24 cellular contexts compared by ENCODE assay signal in the genomic region with DNA sequence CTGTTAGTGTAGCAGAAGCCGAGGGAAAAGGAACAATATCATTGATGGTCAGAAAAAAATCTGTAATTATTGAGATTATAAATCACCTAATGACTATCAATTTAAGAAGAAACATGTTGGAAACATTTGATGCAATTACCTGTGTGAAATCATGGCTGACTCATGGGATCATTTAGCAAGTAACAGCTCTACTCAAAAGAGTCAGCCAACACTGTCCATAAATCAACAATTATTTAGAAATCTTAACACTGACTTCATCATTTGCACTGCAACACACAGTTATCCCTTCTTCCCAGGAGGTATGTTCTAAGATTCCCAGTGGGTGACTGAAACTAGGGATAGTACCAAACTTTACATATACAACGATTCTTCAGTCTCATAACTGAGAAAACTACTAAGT.
DNase-seq lines count a peak whose midpoint lies in the region; ATAC-seq, FAIRE-seq and TF ChIP-seq lines count a peak whose summit lies in the region.
"Had no signal": no experiment of that assay in that cellular context is flagged by ENCODE, and none has a peak within 500 bp of the region (broad histone marks: within the 10 kb centered on the region; RNA-seq: fewer than 3 reads in every experiment).

No MANE protein-coding gene starts in this region.

- H3K36me3 Mint-ChIP-seq in MCF 10A (ENCODE audit: insufficient read depth, unreplicated experiment), result no peaks in the 10 kb centered on the region
- H3K36me3 Mint-ChIP-seq: CD8-positive, alpha-beta T cell had no signal

- H3K4me1 Mint-ChIP-seq in MCF 10A (ENCODE audit: insufficient read depth, unreplicated experiment), result no peaks in the 10 kb centered on the region
- H3K4me1 Mint-ChIP-seq: B cell had no signal

- intact Hi-C loops in MCF 10A (cut with micrococcal nuclease) (no loop called here), breast epithelium (cut with DNase I; ENCODE audit: low total_unique reads) (loop anchor here (5.0 kb wide), 1 partner anchor 121 kb away; no protein-coding TSS in a partner anchor)

- no peak overlapping the region for H3K27ac ChIP-seq in breast epithelium
- H3K27ac ChIP-seq: 22Rv1; A549; BLaER1 treated with 17β-estradiol and CSF1 and Interleukin-3, amounts not matched to agents 10 nM and 100 nM; C4-2B had no signal

- H3K4me3 ChIP-seq in breast epithelium, result no peak overlapping the region
- H3K4me3 ChIP-seq in bronchial epithelial cell (ENCODE audit: low read depth, low read length), result no peak overlapping the region
- H3K4me3 ChIP-seq in fibroblast of mammary gland (ENCODE audit: control insufficient read depth, low read depth, low read length), result no peak overlapping the region
- H3K4me3 ChIP-seq: A549; BLaER1 treated with 17β-estradiol and CSF1 and Interleukin-3, amounts not matched to agents 10 nM and 100 nM had no signal

- H3K27me3 Mint-ChIP-seq in MCF 10A (ENCODE audit: insufficient read depth, unreplicated experiment), result peaks cover 12% of the 10 kb centered on the region

- POLR2A ChIA-PET in MCF 10A (lab: Yijun Ruan, JAX), result no interaction called here

- no TSS peak for BruUV-seq in MCF 10A (replicated peaks; lab: Mats Ljungman, UMichigan)

- no peak overlapping the region for H3K27ac Mint-ChIP-seq in MCF 10A (ENCODE audit: low read depth, unreplicated experiment)
- H3K27ac Mint-ChIP-seq: B cell; CD4-positive, alpha-beta T cell; CD8-positive, alpha-beta T cell had no signal

- DNase-seq in MCF 10A (ENCODE audit: unreplicated experiment), result peak; percentile 34
- DNase-seq in breast epithelium (ENCODE audit: low spot score in 2 of 2), result no peak
- peak; percentile 62 for DNase-seq in amniotic epithelial cell (ENCODE audit: low read depth)
- peak; percentile 50 for DNase-seq in bronchial epithelial cell (ENCODE audit: low read depth)
- peak; percentile 51 for DNase-seq in fibroblast of mammary gland (ENCODE audit: low read depth)
- DNase-seq in SW480 (ENCODE audit: low spot score), result no peak
- DNase-seq in anterior cingulate cortex (lab: John Stamatoyannopoulos, UW), result no peak
- DNase-seq: AML-193; Caco-2; Calu3; CD4-positive, alpha-beta T cell; CD8-positive, alpha-beta T cell; DMS79 treated with DMSO at 0.1 percent for 48 hours; GF-D8 had no signal

- no peaks in the 10 kb centered on the region for H3K4me1 ChIP-seq in breast epithelium
- H3K4me1 ChIP-seq: A549; BLaER1 treated with 17β-estradiol and CSF1 and Interleukin-3, amounts not matched to agents 10 nM and 100 nM; Caco-2 had no signal

- H3K9me3 Mint-ChIP-seq in MCF 10A (ENCODE audit: unreplicated experiment), result no peaks in the 10 kb centered on the region
- H3K9me3 Mint-ChIP-seq: CD4-positive, alpha-beta T cell; CD8-positive, alpha-beta T cell had no signal

- H3K4me3 Mint-ChIP-seq in MCF 10A (ENCODE audit: unreplicated experiment), result no peak overlapping the region
- H3K4me3 Mint-ChIP-seq: B cell; CD4-positive, alpha-beta T cell; CD8-positive, alpha-beta T cell had no signal

- TF ChIP-seq POLR2A in breast epithelium (IDR thresholded peaks at IDR 0.05), result no peak

- TF ChIP-seq CTCF in MCF 10A (IDR thresholded peaks at IDR 0.05; ENCODE audit: unreplicated experiment) (no peak), breast epithelium (IDR thresholded peaks at IDR 0.05) (no peak), bronchial epithelial cell (IDR thresholded peaks at IDR 0.05; ENCODE audit: insufficient read depth, low read length, severe bottlenecking) (no peak), fibroblast of mammary gland (conservative IDR thresholded peaks at IDR 0.05; ENCODE audit: control insufficient read depth, insufficient read depth, low read depth, low read length) (no peak)

- no peak for ATAC-seq in GM19397 (IDR thresholded peaks at IDR 0.05; ENCODE audit: unreplicated experiment)
- ATAC-seq: CD8-positive, alpha-beta T cell had no signal

- FAIRE-seq in bronchial epithelial cell (lab: Jason Lieb, UNC), result no peak
- FAIRE-seq: A549, D721Med, G401.6, GM12891, GM19239 had no signal

- no peaks in the 10 kb centered on the region for H3K36me3 ChIP-seq in breast epithelium
- no peaks in the 10 kb centered on the region for H3K36me3 ChIP-seq in bronchial epithelial cell (ENCODE audit: control insufficient read depth, insufficient read depth, low read length)
- H3K36me3 ChIP-seq: BLaER1 treated with 17β-estradiol and CSF1 and Interleukin-3, amounts not matched to agents 10 nM and 100 nM had no signal

- no peaks in the 10 kb centered on the region for H3K9me3 ChIP-seq in breast epithelium
- H3K9me3 ChIP-seq: A549; BLaER1 treated with 17β-estradiol and CSF1 and Interleukin-3, amounts not matched to agents 10 nM and 100 nM; Caco-2 had no signal

- CTCF ChIA-PET in MCF 10A (lab: Yijun Ruan, JAX), result no interaction called here

- H3K27me3 ChIP-seq in breast epithelium, result peaks cover 0 to 10% of the 10 kb centered on the region in 2 donors
- no peaks in the 10 kb centered on the region for H3K27me3 ChIP-seq in bronchial epithelial cell (ENCODE audit: control insufficient read depth, insufficient read depth, low read length)

Comparison
In these comparisons a context has a peak if more than half of its experiments do, and no peak if none do; other contexts are left out.
1. DNase-seq: peak in MCF 10A (single experiment), amniotic epithelial cell (single experiment), bronchial epithelial cell (single experiment) and fibroblast of mammary gland (single experiment); none in breast epithelium (0 of 2), SW480 (single experiment) and anterior cingulate cortex (0 of 58).